ENCODE assay signal across 8 cellular contexts in genomic region chr6:29791786-29792122, GRCh38. TPM values are rescaled to one million over a fixed set of nuclear protein-coding genes. Genes with fewer than 3 reads are reported as not detected.
DNase-seq lines count a peak whose midpoint lies in the region; ATAC-seq and TF ChIP-seq lines count a peak whose summit lies in the region.

No MANE protein-coding gene starts in this region.

- no peaks in the 10 kb centered on the region for H3K9me3 Mint-ChIP-seq in activated T-helper 17 cell treated with anti-CD3 and anti-CD28 coated beads, Interleukin-2, amount 50 U/mL, for 72 hours

- H3K36me3 ChIP-seq in hepatocyte (replicated peaks; ENCODE audit: insufficient read depth, low read depth): no peaks in the 10 kb centered on the region
- H3K36me3 ChIP-seq in brain microvascular endothelial cell (replicated peaks): no peaks in the 10 kb centered on the region

- ATAC-seq in activated T-helper 17 cell treated with anti-CD3 and anti-CD28 coated beads, Interleukin-2, amount 50 U/mL, for 72 hours (replicated peaks): no peak
- peak; percentile 54 for ATAC-seq in sciatic nerve

- intact Hi-C loops in sciatic nerve (cut with DNase I): no loop called here

- H3K79me2 ChIP-seq in hepatocyte: no peaks in the 10 kb centered on the region

- H3K4me1 Mint-ChIP-seq in activated T-helper 17 cell treated with anti-CD3 and anti-CD28 coated beads, Interleukin-2, amount 50 U/mL, for 72 hours: peaks cover 7% of the 10 kb centered on the region

- TF ChIP-seq CTCF in GM10266 (IDR thresholded peaks at IDR 0.05; ENCODE audit: control insufficient read depth, insufficient read depth, low read depth, missing control alignments): no peak
- no peak for TF ChIP-seq CTCF in hepatocyte (IDR thresholded peaks at IDR 0.05; ENCODE audit: poor library complexity)
- TF ChIP-seq CTCF in brain microvascular endothelial cell (IDR thresholded peaks at IDR 0.05; ENCODE audit: low read depth, low read length, missing control alignments): no peak

- H3K27me3 ChIP-seq in hepatocyte (peaks cover 60% of the 10 kb centered on the region), brain microvascular endothelial cell (replicated peaks) (peaks cover 23% of the 10 kb centered on the region)

- H3K4me3 Mint-ChIP-seq in activated T-helper 17 cell treated with anti-CD3 and anti-CD28 coated beads, Interleukin-2, amount 50 U/mL, for 72 hours: peak overlapping the region; percentile 75

- peaks cover 8% of the 10 kb centered on the region for H3K4me1 ChIP-seq in hepatocyte (ENCODE audit: insufficient read depth)

- WGBS in hepatocyte (ENCODE audit: low lambda C conversion rate, missing lambda C conversion rate): 59% methylated on average over 12 of the region's 12 CpGs

- no peak overlapping the region for H3K27ac Mint-ChIP-seq in activated T-helper 17 cell treated with anti-CD3 and anti-CD28 coated beads, Interleukin-2, amount 50 U/mL, for 72 hours

- DNase-seq in GM10266 (ENCODE audit: extremely low spot score): peak; percentile 34
- DNase-seq in hepatocyte (ENCODE audit: low spot score): no peak
- no peak for DNase-seq in sciatic nerve (ENCODE audit: low spot score)
- DNase-seq in brain microvascular endothelial cell: no peak
- DNase-seq in CD1c-positive myeloid dendritic cell (ENCODE audit: extremely low spot score): no peak
- DNase-seq in DMS79 treated with DMSO at 0.1 percent for 48 hours (lab: John Stamatoyannopoulos, UW): no peak
- DNase-seq in kidney glomerular epithelial cell (lab: John Stamatoyannopoulos, UW): no peak

- no peaks in the 10 kb centered on the region for H3K9me3 ChIP-seq in hepatocyte (ENCODE audit: low read depth)

- H3K27ac ChIP-seq in hepatocyte (peak overlapping the region; percentile 60), brain microvascular endothelial cell (no peak overlapping the region)

- no peak overlapping the region for H3K4me3 ChIP-seq in hepatocyte
- H3K4me3 ChIP-seq in brain microvascular endothelial cell (ENCODE audit: low read depth, low read length): no peak overlapping the region

- peaks cover 22% of the 10 kb centered on the region for H3K27me3 Mint-ChIP-seq in activated T-helper 17 cell treated with anti-CD3 and anti-CD28 coated beads, Interleukin-2, amount 50 U/mL, for 72 hours

- no peaks in the 10 kb centered on the region for H3K9me2 ChIP-seq in hepatocyte (replicated peaks; ENCODE audit: insufficient read depth)

- H4K20me1 ChIP-seq in hepatocyte (ENCODE audit: insufficient read depth, poor library complexity, severe bottlenecking): no peaks in the 10 kb centered on the region

- in situ Hi-C loops in brain microvascular endothelial cell (cut with HindIII; ENCODE audit: low pct_ligation_motif_present, low sequenced_read_pairs): no loop called here

- peak overlapping the region; percentile 97 for H3K4me2 ChIP-seq in hepatocyte

- peak overlapping the region; percentile 93 for H2AFZ ChIP-seq in hepatocyte

- no peaks in the 10 kb centered on the region for H3K36me3 Mint-ChIP-seq in activated T-helper 17 cell treated with anti-CD3 and anti-CD28 coated beads, Interleukin-2, amount 50 U/mL, for 72 hours (ENCODE audit: low read depth)

RNA-seq across cellular contexts. Expression of gene HLA-G, which starts 35.9 kb away (rescaled TPM):
- total RNA-seq in activated T-helper 17 cell treated with anti-CD3 and anti-CD28 coated beads, Interleukin-2, amount 50 U/mL, for 72 hours: 1 to 10 TPM in 1 of 2 donors, not detected in 1; 2.5 TPM
- total RNA-seq in hepatocyte (0.76 TPM in 1 of 2 replicates, not detected in the other), sciatic nerve (1.2 TPM)
- polyA plus RNA-seq in hepatocyte: 2.6 and 2.8 TPM in 2 replicates
